8 cellular contexts compared by ENCODE assay signal in genomic region chr1:232952514-232953175, GRCh38. TPM values are rescaled to one million over a fixed set of nuclear protein-coding genes. Genes with fewer than 3 reads are reported as not detected.
DNase-seq lines count a peak whose midpoint lies in the region; ATAC-seq and TF ChIP-seq lines count a peak whose summit lies in the region.

No MANE protein-coding gene starts in this region.

- no peak overlapping the region for H3K27ac ChIP-seq in sigmoid colon

- 90 to 91% methylated on average over 1 of the region's 1 CpG for WGBS in sigmoid colon, 2 donors

- DNase-seq in D341Med (ENCODE audit: low spot score), result peak; percentile 85
- peak; percentile 25 for DNase-seq in NCI-H446 treated with DMSO at 0.1 percent for 48 hours (lab: John Stamatoyannopoulos, UW)
- no peak for DNase-seq in activated T-cell treated with anti-CD3 and anti-CD28 coated beads, Interleukin-2, amount 50 U/mL, for 24 hours
- peak; percentile 63 for DNase-seq in glutamatergic neuron
- no peak for DNase-seq in sigmoid colon
- no peak for DNase-seq in putamen (ENCODE audit: low spot score)

- peak; percentile 91 for TF ChIP-seq CTCF in glutamatergic neuron (IDR thresholded peaks at IDR 0.05; ENCODE audit: partially characterized antibody, unreplicated experiment)
- peak in 3 of 4 experiments; percentile 39 to 57 (median 45) for TF ChIP-seq CTCF in sigmoid colon (IDR thresholded peaks at IDR 0.05)

- H3K4me3 Mint-ChIP-seq in activated T-cell treated with anti-CD3 and anti-CD28 coated beads, Interleukin-2, amount 50 U/mL, for 24 hours, result peak overlapping the region; percentile 93
- H3K4me3 Mint-ChIP-seq in glutamatergic neuron (ENCODE audit: unreplicated experiment), result peak overlapping the region; percentile 22

- no peak for TF ChIP-seq EP300 in sigmoid colon (IDR thresholded peaks at IDR 0.05)

- no peaks in the 10 kb centered on the region for H3K9me3 ChIP-seq in sigmoid colon

- no peaks in the 10 kb centered on the region for H3K27me3 Mint-ChIP-seq in activated T-cell treated with anti-CD3 and anti-CD28 coated beads, Interleukin-2, amount 50 U/mL, for 24 hours
- H3K27me3 Mint-ChIP-seq in glutamatergic neuron (ENCODE audit: unreplicated experiment), result no peaks in the 10 kb centered on the region

- H3K36me3 Mint-ChIP-seq in activated T-cell treated with anti-CD3 and anti-CD28 coated beads, Interleukin-2, amount 50 U/mL, for 24 hours (ENCODE audit: low read depth), result peaks cover 43% of the 10 kb centered on the region
- H3K36me3 Mint-ChIP-seq in glutamatergic neuron (ENCODE audit: unreplicated experiment), result peaks cover 2% of the 10 kb centered on the region

- H3K27ac Mint-ChIP-seq in activated T-cell treated with anti-CD3 and anti-CD28 coated beads, Interleukin-2, amount 50 U/mL, for 24 hours, result no peak overlapping the region
- no peak overlapping the region for H3K27ac Mint-ChIP-seq in glutamatergic neuron (ENCODE audit: unreplicated experiment)

- peak; percentile 44 for ATAC-seq in GM19025 (IDR thresholded peaks at IDR 0.05; ENCODE audit: low read depth, unreplicated experiment)
- peak; percentile 42 for ATAC-seq in HG03108 (IDR thresholded peaks at IDR 0.05; ENCODE audit: unreplicated experiment)

- intact Hi-C loops in sigmoid colon (cut with DNase I), result loop anchor here (10.0 kb wide), 1 partner anchor 148 kb away; the partner anchor contains the start of gene MAP10

- no peaks in the 10 kb centered on the region for H3K9me3 Mint-ChIP-seq in activated T-cell treated with anti-CD3 and anti-CD28 coated beads, Interleukin-2, amount 50 U/mL, for 24 hours
- peaks cover 3% of the 10 kb centered on the region for H3K9me3 Mint-ChIP-seq in glutamatergic neuron (ENCODE audit: unreplicated experiment)

- no peak for TF ChIP-seq POLR2A in sigmoid colon (IDR thresholded peaks at IDR 0.05)

- no peak overlapping the region for H3K4me3 ChIP-seq in sigmoid colon

- H3K36me3 ChIP-seq in sigmoid colon, result peaks cover 0 to 23% (median under 1%) of the 10 kb centered on the region in 4 donors

- peaks cover 0 to 23% (median 14%) of the 10 kb centered on the region in 4 donors for H3K4me1 ChIP-seq in sigmoid colon

- H3K4me1 Mint-ChIP-seq in activated T-cell treated with anti-CD3 and anti-CD28 coated beads, Interleukin-2, amount 50 U/mL, for 24 hours (ENCODE audit: low read depth), result peaks cover 35% of the 10 kb centered on the region
- H3K4me1 Mint-ChIP-seq in glutamatergic neuron (ENCODE audit: low read depth, unreplicated experiment), result peaks cover 17% of the 10 kb centered on the region

- H3K27me3 ChIP-seq in sigmoid colon, result no peaks in the 10 kb centered on the region

RNA-seq across cellular contexts. Expression of gene NTPCR, which starts 2.2 kb away (rescaled TPM):
- 40.7 TPM for total RNA-seq in glutamatergic neuron (ENCODE audit: unreplicated experiment)
- 10 to 100 TPM; 20.5 to 43.2 (median 27.1) TPM for total RNA-seq in sigmoid colon
- polyA plus RNA-seq in sigmoid colon, result 100 to 1,000 TPM in 1 of 3 donors, 10 to 100 TPM in 2; 64.8 to 100 (median 74.5) TPM

Comparison
In these comparisons a context has a peak if more than half of its experiments do, and no peak if none do; other contexts are left out.
1. DNase-seq: peak in D341Med (single experiment), NCI-H446 treated with DMSO at 0.1 percent for 48 hours (single experiment) and glutamatergic neuron (single experiment); none in activated T-cell treated with anti-CD3 and anti-CD28 coated beads, Interleukin-2, amount 50 U/mL, for 24 hours (single experiment), sigmoid colon (single experiment) and putamen (single experiment).